ENCODE assay signal across 5 cellular contexts in the genomic region with DNA sequence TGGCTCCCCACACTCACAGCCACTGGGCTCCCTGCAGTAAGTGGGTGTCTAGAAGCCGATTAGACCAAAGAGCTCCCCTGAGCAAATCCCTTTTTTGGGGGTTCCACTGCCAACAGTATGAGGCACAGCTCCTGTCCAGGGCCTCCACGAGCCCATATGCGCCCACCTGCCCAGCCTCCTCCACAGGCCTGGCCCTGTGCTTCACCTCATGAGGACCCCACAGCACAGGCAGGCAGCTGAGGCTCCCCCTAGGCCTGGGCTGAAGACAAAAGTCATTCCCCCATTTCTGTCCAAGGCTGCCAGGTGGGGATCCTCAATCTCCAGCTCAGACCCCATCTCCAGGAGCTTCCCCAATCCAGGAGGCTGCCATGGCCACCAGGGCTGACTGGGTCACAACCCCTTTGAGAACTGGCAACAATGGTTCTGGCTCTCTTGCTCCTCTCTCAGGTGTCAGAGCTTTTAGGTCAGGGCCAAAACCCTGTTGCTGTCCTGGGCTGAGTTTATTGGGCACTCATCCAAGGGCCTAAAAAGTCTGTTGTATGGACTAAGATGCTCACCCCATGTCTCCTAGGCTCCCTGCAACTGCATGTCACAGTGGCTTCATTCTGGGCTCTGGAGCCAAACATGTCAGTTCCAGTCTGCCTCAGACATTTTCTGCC. TPM values are rescaled to one million over a fixed set of nuclear protein-coding genes. Genes with fewer than 3 reads are reported as not detected.
"Had no signal": no experiment of that assay in that cellular context is flagged by ENCODE, and none has a peak within 500 bp of the region (broad histone marks: within the 10 kb centered on the region; RNA-seq: fewer than 3 reads in every experiment).

No MANE protein-coding gene starts in this region.

RNA-seq across cellular contexts. Expression of gene RDH16, which starts 25.3 kb away (rescaled TPM):
- total RNA-seq: HT-29, HT1080, IMR-90 had no signal
- polyA plus RNA-seq: IMR-90 had no signal

RNA-seq across cellular contexts. Expression of gene TAC3, which starts 33.6 kb away (rescaled TPM):
- total RNA-seq: HT-29, HT1080, IMR-90 had no signal
- polyA plus RNA-seq: IgD-negative memory B cell had no signal

RNA-seq across cellular contexts. Expression of gene SDR9C7, which starts 48.5 kb away (rescaled TPM):
- total RNA-seq: HepG2, HT-29, HT1080, IMR-90 had no signal
- polyA plus RNA-seq: IgD-negative memory B cell, IMR-90 had no signal
